8 cellular contexts compared by ENCODE assay signal in the genomic region with DNA sequence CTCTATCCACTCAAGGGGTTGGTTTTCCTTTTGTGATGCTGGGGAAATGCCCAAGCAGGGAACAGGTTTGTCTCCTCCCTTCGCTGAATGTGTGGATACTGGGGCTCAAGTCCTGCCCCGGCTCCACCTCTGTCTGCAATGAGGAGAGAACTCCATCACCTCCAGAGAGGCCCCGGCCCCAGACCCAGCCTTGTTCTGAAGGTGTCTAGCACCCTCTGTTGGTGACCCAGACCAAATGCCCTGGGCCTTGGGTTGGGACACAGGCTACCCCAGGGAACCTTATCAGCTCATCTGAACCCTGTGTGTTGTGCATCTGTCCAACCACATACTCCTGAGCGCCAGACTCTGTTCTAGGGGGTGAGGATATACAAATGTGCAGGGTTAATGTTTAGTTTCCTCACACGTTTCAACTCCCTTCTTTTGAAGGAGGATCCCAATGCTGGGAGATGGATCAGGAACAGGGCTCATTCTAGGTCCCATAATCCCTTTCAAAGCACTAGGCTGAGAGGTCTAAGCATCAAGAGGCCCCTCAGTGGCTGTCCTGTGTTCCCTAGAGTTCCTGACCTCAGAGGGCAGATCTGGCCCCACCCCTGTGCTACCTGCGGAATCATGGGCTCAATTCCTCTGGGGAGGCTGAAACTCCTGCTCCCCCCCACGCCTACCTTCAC.
A peak's percentile ranks its signal among the peaks of the same experiment; 100 is the strongest.
DNase-seq lines count a peak whose midpoint lies in the region; TF ChIP-seq lines count a peak whose summit lies in the region.

No MANE protein-coding gene starts in this region.

- H3K4me3 ChIP-seq in fibroblast of the aortic adventitia (ENCODE audit: low read depth, low read length) = no peak overlapping the region

- DNase-seq in COR-L47 (lab: John Stamatoyannopoulos, UW) = peak; percentile 53
- DNase-seq in H4 (ENCODE audit: low spot score) = peak; percentile 12
- DNase-seq in NOMO-1 treated with DMSO at 0.1 percent for 48 hours (lab: John Stamatoyannopoulos, UW; ENCODE audit: unreplicated experiment) = peak; percentile 31
- peak; percentile 12 for DNase-seq in activated T-cell treated with anti-CD3 and anti-CD28 coated beads for 1 hour (ENCODE audit: low read depth)
- peak; percentile 62 for DNase-seq in fibroblast of the aortic adventitia (ENCODE audit: low read depth)
- DNase-seq in renal cortical epithelial cell (ENCODE audit: low read depth) = peak; percentile 12
- no peak for DNase-seq in NCI-H510A (lab: John Stamatoyannopoulos, UW)
- DNase-seq in NCI-H2029 treated with DMSO at 0.1 percent for 48 hours (lab: John Stamatoyannopoulos, UW) = no peak

- TF ChIP-seq CTCF in fibroblast of the aortic adventitia (IDR thresholded peaks at IDR 0.05; ENCODE audit: insufficient read depth, low read length) = peak; percentile 82

Comparison
In these comparisons a context has a peak if more than half of its experiments do, and no peak if none do; other contexts are left out.
1. DNase-seq: peak in COR-L47 (single experiment), H4 (single experiment), NOMO-1 treated with DMSO at 0.1 percent for 48 hours (single experiment), activated T-cell treated with anti-CD3 and anti-CD28 coated beads for 1 hour (single experiment), fibroblast of the aortic adventitia (single experiment) and renal cortical epithelial cell (single experiment); none in NCI-H510A (single experiment) and NCI-H2029 treated with DMSO at 0.1 percent for 48 hours (single experiment).